Comparison of ENCODE assay signal across 23 cellular contexts in the genomic region with DNA sequence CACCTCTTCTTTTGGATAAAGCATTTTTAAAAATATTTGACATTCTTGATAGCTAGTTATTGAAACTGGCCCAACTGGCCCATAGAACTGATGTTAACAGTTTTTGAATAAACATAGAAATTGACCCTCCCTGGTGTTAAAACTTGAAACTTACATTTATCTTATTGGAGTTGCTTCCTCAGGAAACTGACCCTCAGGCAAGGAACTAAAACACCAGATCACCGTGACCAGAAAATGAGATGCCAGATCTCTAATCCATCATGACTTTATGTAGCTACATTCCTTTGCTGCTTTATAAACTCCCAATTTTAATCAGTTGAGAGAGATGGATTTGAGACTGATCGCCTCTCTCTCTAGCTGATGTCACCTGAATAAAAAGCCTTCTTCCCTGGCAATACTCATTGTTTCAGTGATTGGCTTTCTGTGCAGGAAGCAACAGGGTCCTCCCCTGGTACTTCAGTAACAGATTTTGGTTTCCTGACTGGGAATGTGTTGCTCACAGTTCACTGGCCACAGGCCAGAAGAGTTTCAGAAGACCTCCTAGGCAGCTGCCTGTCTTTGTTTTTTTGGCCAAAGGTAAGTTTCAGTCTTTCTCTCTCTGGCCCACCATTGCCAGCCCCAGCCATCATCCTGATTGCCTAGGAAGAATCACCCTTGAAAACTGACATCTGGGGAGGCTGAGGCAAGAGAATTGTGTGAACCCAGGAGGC.
DNase-seq lines count a peak whose midpoint lies in the region; ATAC-seq, FAIRE-seq and TF ChIP-seq lines count a peak whose summit lies in the region.
"Had no signal": no experiment of that assay in that cellular context is flagged by ENCODE, and none has a peak within 500 bp of the region (broad histone marks: within the 10 kb centered on the region; RNA-seq: fewer than 3 reads in every experiment).

No MANE protein-coding gene starts in this region.

- H3K27me3 ChIP-seq in right lobe of liver = no peaks in the 10 kb centered on the region
- H3K27me3 ChIP-seq: adrenal gland, esophagus muscularis mucosa, testis had no signal

- H3K4me1 ChIP-seq in kidney (ENCODE audit: control insufficient read depth in 1 of 2, insufficient read depth in 1 of 2, low read depth in 1 of 2, low read length in 2 of 2) (peaks cover 4 to 6% of the 10 kb centered on the region in 2 donors), right lobe of liver (peaks cover 0 to 13% (median 6%) of the 10 kb centered on the region in 4 donors)
- H3K4me1 ChIP-seq: adrenal gland, esophagus muscularis mucosa, testis had no signal

- intact Hi-C loops in kidney (cut with DNase I) (no loop called here), right lobe of liver (cut with DNase I) (no loop called here)

- FAIRE-seq in kidney (lab: Jason Lieb, UNC) (no peak), GM12891 (lab: Jason Lieb, UNC) (no peak)
- FAIRE-seq: G401.6, K562 had no signal

- TF ChIP-seq POLR2A in right lobe of liver (IDR thresholded peaks at IDR 0.05) (no peak), GM12891 (IDR thresholded peaks at IDR 0.05; ENCODE audit: low read depth, low read length) (no peak)

- no peaks in the 10 kb centered on the region for H3K9me3 ChIP-seq in kidney (ENCODE audit: control insufficient read depth in 1 of 2, low read length in 2 of 2)
- H3K9me3 ChIP-seq in right lobe of liver = no peaks in the 10 kb centered on the region
- H3K9me3 ChIP-seq: adrenal gland, esophagus muscularis mucosa, SK-N-SH, testis had no signal

- 88% methylated on average over 2 of the region's 2 CpGs for whole genome bisulfite sequencing in right lobe of liver (ENCODE audit: insufficient coverage, low coverage, low lambda C conversion rate, missing lambda C conversion rate)

- DNase-seq in kidney = no peak
- DNase-seq in NK-92 treated with Interleukin-12 subunit alpha and Interleukin-12 subunit beta, amount 100 ng/mL, for 24 hours (lab: John Stamatoyannopoulos, UW) = no peak
- DNase-seq in NCI-H1694 (lab: John Stamatoyannopoulos, UW) = no peak
- DNase-seq in right lobe of liver = no peak
- DNase-seq in GM12891 (ENCODE audit: insufficient read length, low spot score) = no peak
- DNase-seq: activated CD8-positive, alpha-beta memory T cell treated with anti-CD3 and anti-CD28 coated beads, Interleukin-2, amount 10 ng/mL, durations not matched to agents 7 days and 5 days; adrenal gland; COR-L47; H9; naive thymus-derived CD4-positive, alpha-beta T cell; NCI-H1092; NCI-H2171; NCI-H774; SK-N-SH; T1000; testis had no signal

- peak; percentile 66 for ATAC-seq in GM18873 (IDR thresholded peaks at IDR 0.05; ENCODE audit: low FRiP score, unreplicated experiment)
- ATAC-seq in GM21529 (IDR thresholded peaks at IDR 0.05; ENCODE audit: unreplicated experiment) = peak; percentile 66
- ATAC-seq in HG03103 (IDR thresholded peaks at IDR 0.05; ENCODE audit: low read depth, unreplicated experiment) = peak; percentile 48
- no peak for ATAC-seq in right lobe of liver
- ATAC-seq: activated CD8-positive, alpha-beta memory T cell treated with anti-CD3 and anti-CD28 coated beads, Interleukin-2, amount 10 ng/mL, durations not matched to agents 7 days and 5 days; K562; naive thymus-derived CD4-positive, alpha-beta T cell had no signal

- no peak overlapping the region for H3K4me3 ChIP-seq in kidney (ENCODE audit: low read length in 2 of 2)
- H3K4me3 ChIP-seq in right lobe of liver = no peak overlapping the region
- H3K4me3 ChIP-seq: adrenal gland, esophagus muscularis mucosa, K562, lung, testis had no signal

- no peak overlapping the region for H3K9ac ChIP-seq in kidney (ENCODE audit: low read length in 2 of 2)
- H3K9ac ChIP-seq: SK-N-SH had no signal

- H3K36me3 ChIP-seq in kidney (ENCODE audit: control insufficient read depth in 1 of 2, insufficient read depth in 2 of 2, low read length in 2 of 2) = no peaks in the 10 kb centered on the region
- no peaks in the 10 kb centered on the region for H3K36me3 ChIP-seq in right lobe of liver
- H3K36me3 ChIP-seq: adrenal gland, esophagus muscularis mucosa had no signal

- TF ChIP-seq CTCF in kidney (IDR thresholded peaks at IDR 0.05; ENCODE audit: borderline replicate concordance, extremely low read depth, insufficient read depth) (no peak), right lobe of liver (IDR thresholded peaks at IDR 0.05) (no peak)

- H3K27ac ChIP-seq in kidney (ENCODE audit: low read depth in 2 of 2, low read length in 2 of 2) (peak overlapping the region; percentile 4 to 15), right lobe of liver (no peak overlapping the region)
- H3K27ac ChIP-seq: adrenal gland, esophagus muscularis mucosa, testis had no signal

TF ChIP-seq in GM12891, 5 proteins besides CTCF, POLR2A, EP300 and RAD21:
- no peak for TF ChIP-seq SPI1 (IDR thresholded peaks at IDR 0.05; ENCODE audit: low read depth, low read length)
- TF ChIP-seq POLR2AphosphoS5 (IDR thresholded peaks at IDR 0.05; ENCODE audit: low read depth, low read length) = no peak
- TF ChIP-seq POU2F2 (IDR thresholded peaks at IDR 0.05; ENCODE audit: low read depth, low read length) = no peak
- no peak for TF ChIP-seq PAX5 (IDR thresholded peaks at IDR 0.05; ENCODE audit: insufficient read depth, low read length, severe bottlenecking)
- no peak for TF ChIP-seq TAF1 (IDR thresholded peaks at IDR 0.05; ENCODE audit: low read depth, low read length)

Comparison
In these comparisons a context has a peak if more than half of its experiments do, and no peak if none do; other contexts are left out.
1. ATAC-seq: peak in GM18873 (single experiment), GM21529 (single experiment) and HG03103 (single experiment); none in right lobe of liver (0 of 4).
2. H3K27ac ChIP-seq: peak in kidney (2 of 2); none in right lobe of liver (0 of 3).